Comparison of ENCODE assay signal across 14 cellular contexts in the genomic region with DNA sequence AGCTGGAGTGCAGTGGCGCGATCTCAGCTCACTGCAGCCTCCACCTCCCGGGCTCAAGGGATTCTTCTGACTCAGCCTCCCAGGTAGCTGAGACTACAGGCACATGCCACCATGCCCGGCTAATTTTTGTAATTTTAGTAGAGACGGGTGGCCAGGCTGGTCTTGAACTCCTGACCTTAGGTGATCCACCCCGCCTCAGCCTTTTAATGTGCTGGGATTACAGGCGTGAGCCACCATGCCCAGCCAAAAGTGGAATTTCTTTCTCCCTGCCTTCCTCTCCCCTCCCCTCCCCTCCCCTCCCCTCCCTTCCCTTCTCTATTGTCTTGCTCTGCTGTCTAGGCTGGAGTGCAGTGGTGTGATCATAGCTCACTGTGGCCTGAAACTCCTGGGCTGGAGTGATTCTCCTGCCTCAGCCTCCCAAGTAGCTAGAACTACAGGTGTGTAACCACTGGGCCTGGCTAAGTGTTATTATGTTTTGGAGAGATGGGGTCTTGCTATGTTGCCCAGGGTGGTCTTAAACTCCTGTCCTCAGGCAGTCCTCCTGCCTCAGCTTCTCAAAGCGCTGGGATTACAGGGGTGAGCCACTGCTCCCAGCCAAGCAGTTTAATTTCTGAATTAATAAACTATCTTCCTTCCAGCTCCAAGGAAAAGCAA. TPM values are rescaled to one million over a fixed set of nuclear protein-coding genes. Genes with fewer than 3 reads are reported as not detected.
DNase-seq lines count a peak whose midpoint lies in the region; ATAC-seq, FAIRE-seq and TF ChIP-seq lines count a peak whose summit lies in the region.
"Had no signal": no experiment of that assay in that cellular context is flagged by ENCODE, and none has a peak within 500 bp of the region (broad histone marks: within the 10 kb centered on the region; RNA-seq: fewer than 3 reads in every experiment).

No MANE protein-coding gene starts in this region.

- no peak overlapping the region for H3K4me2 ChIP-seq in K562 (ENCODE audit: insufficient read depth, low read length)

- DNase-seq in activated naive CD4-positive, alpha-beta T cell treated with anti-CD3 and anti-CD28 coated beads, Interleukin-2, amount 10 ng/mL, durations not matched to agents 7 days and 5 days: no peak
- no peak for DNase-seq in activated naive CD4-positive, alpha-beta T cell treated with anti-CD3 and anti-CD28 coated beads, Interleukin-2, amount 50 U/mL, for 16 hours
- DNase-seq in K562 (ENCODE audit: extremely low read depth in 1 of 4, low spot score in 3 of 4): no peak
- DNase-seq in mesothelial cell of epicardium (ENCODE audit: low spot score in 2 of 2, unreplicated experiment in 2 of 2): no peak
- no peak for DNase-seq in transverse colon
- no peak for DNase-seq in stimulated activated CD4-positive, alpha-beta T cell treated with anti-CD3 and anti-CD28 coated beads, Interleukin-2, amount 100 ng/mL, for 24 hours
- no peak for DNase-seq in occipital lobe (lab: John Stamatoyannopoulos, UW)
- no peak for DNase-seq in activated gamma-delta T cell (lab: John Stamatoyannopoulos, UW)
- DNase-seq: amniotic stem cell, BE2C, NCI-H2107, SW 1271 had no signal

- no peak overlapping the region for H3K4me3 ChIP-seq in K562
- no peak overlapping the region for H3K4me3 ChIP-seq in transverse colon

- CTCF ChIA-PET in activated naive CD4-positive, alpha-beta T cell treated with anti-CD3 and anti-CD28 coated beads, Interleukin-2, amount 10 ng/mL, durations not matched to agents 7 days and 5 days (lab: Charles Lee): interaction anchor here (0.7 to 8.1 kb wide), 7 partner anchors 7 to 71 kb away, joined by 3 to 140 read pairs (median 7); a partner anchor contains a TSS
- CTCF ChIA-PET in K562 (lab: Yijun Ruan, JAX; ENCODE audit: low intra/inter-chr PET ratio): no interaction called here

- POLR2A ChIA-PET in K562 (lab: Yijun Ruan, JAX): interaction anchor here (0.7 to 5.1 kb wide), 7 partner anchors 10 to 544 kb away, joined by 3 to 41 read pairs (median 4); a partner anchor contains a TSS

- H3K36me3 ChIP-seq in K562 (ENCODE audit: control insufficient read depth, insufficient read depth, low read length) (no peaks in the 10 kb centered on the region), transverse colon (no peaks in the 10 kb centered on the region)
- H3K36me3 ChIP-seq: BE2C had no signal

- H3K27me3 Mint-ChIP-seq in activated naive CD4-positive, alpha-beta T cell treated with anti-CD3 and anti-CD28 coated beads, Interleukin-2, amount 10 ng/mL, durations not matched to agents 7 days and 5 days: no peaks in the 10 kb centered on the region
- H3K27me3 Mint-ChIP-seq in mesothelial cell of epicardium (ENCODE audit: low read depth): no peaks in the 10 kb centered on the region

- TF ChIP-seq POLR2A in K562 (conservative IDR thresholded peaks at IDR 0.05) (no peak), transverse colon (IDR thresholded peaks at IDR 0.05) (no peak)

- no peaks in the 10 kb centered on the region for H3K9me3 ChIP-seq in K562 (replicated peaks; ENCODE audit: control insufficient read depth, insufficient read depth, low read depth, low read length)
- no peaks in the 10 kb centered on the region for H3K9me3 ChIP-seq in transverse colon
- H3K9me3 ChIP-seq: BE2C had no signal

- no peak overlapping the region for H2AFZ ChIP-seq in K562 (ENCODE audit: low read depth, low read length)
- H2AFZ ChIP-seq: parathyroid adenoma had no signal

- peak overlapping the region; percentile 72; the same call in 1 of the 3 replicates for H3K27ac ChIP-seq in K562 (ENCODE audit: extremely low read depth, low read depth, low read length)
- peak overlapping the region; percentile 75 to 86 (median 84) for H3K27ac ChIP-seq in transverse colon
- H3K27ac ChIP-seq: HL-60, parathyroid adenoma had no signal

- TF ChIP-seq EP300 in K562 (IDR thresholded peaks at IDR 0.05; ENCODE audit: low read length) (no peak), transverse colon (IDR thresholded peaks at IDR 0.05; ENCODE audit: low read depth) (no peak)

- H3K9me3 Mint-ChIP-seq in activated naive CD4-positive, alpha-beta T cell treated with anti-CD3 and anti-CD28 coated beads, Interleukin-2, amount 10 ng/mL, durations not matched to agents 7 days and 5 days: no peaks in the 10 kb centered on the region
- no peaks in the 10 kb centered on the region for H3K9me3 Mint-ChIP-seq in mesothelial cell of epicardium

- H3K27me3 ChIP-seq in K562 (ENCODE audit: control insufficient read depth in 2 of 2, insufficient read depth in 2 of 2, low read length in 2 of 2): no peaks in the 10 kb centered on the region
- no peaks in the 10 kb centered on the region for H3K27me3 ChIP-seq in transverse colon
- H3K27me3 ChIP-seq: BE2C had no signal

- H4K20me1 ChIP-seq in K562 (replicated peaks; ENCODE audit: control insufficient read depth, insufficient read depth, low read length): 0 out of 2 replicates have a peak, but pooled peaks cover 3% of the 10 kb centered on the region

- BruUV-seq in K562 (replicated peaks; lab: Mats Ljungman, UMichigan): no TSS peak

- peaks cover 26 to 51% of the 10 kb centered on the region in 2 experiments for H3K4me1 ChIP-seq in K562 (replicated peaks in 1 of 2; ENCODE audit: control insufficient read depth in 2 of 2, insufficient read depth in 2 of 2, low read length in 2 of 2)
- peaks cover 29 to 70% (median 48%) of the 10 kb centered on the region in 4 donors for H3K4me1 ChIP-seq in transverse colon
- H3K4me1 ChIP-seq: BE2C, parathyroid adenoma had no signal

- no peak overlapping the region for H3K4me3 Mint-ChIP-seq in activated naive CD4-positive, alpha-beta T cell treated with anti-CD3 and anti-CD28 coated beads, Interleukin-2, amount 10 ng/mL, durations not matched to agents 7 days and 5 days
- no peak overlapping the region for H3K4me3 Mint-ChIP-seq in mesothelial cell of epicardium

- no peaks in the 10 kb centered on the region for H3K9me1 ChIP-seq in K562 (ENCODE audit: control insufficient read depth, insufficient read depth, low read length)

- no peak overlapping the region for H3K9ac ChIP-seq in K562 (ENCODE audit: insufficient read depth in 1 of 2, low read depth in 2 of 2, low read length in 2 of 2)
- H3K9ac ChIP-seq: parathyroid adenoma had no signal

- intact Hi-C loops in K562 (cut with micrococcal nuclease): loop anchor here (5.0 to 10.0 kb wide), 2 partner anchors 210 to 343 kb away; no protein-coding TSS in a partner anchor
- intact Hi-C loops in transverse colon (cut with DNase I; ENCODE audit: low total_unique reads): loop anchor here (5.0 kb wide), 1 partner anchor 68 kb away; no protein-coding TSS in a partner anchor

- peaks cover 84% of the 10 kb centered on the region for H3K4me1 Mint-ChIP-seq in activated naive CD4-positive, alpha-beta T cell treated with anti-CD3 and anti-CD28 coated beads, Interleukin-2, amount 10 ng/mL, durations not matched to agents 7 days and 5 days
- H3K4me1 Mint-ChIP-seq in mesothelial cell of epicardium: peaks cover 49% of the 10 kb centered on the region

- H3K79me2 ChIP-seq in K562 (ENCODE audit: control insufficient read depth, insufficient read depth, low read length): peaks cover 55% of the 10 kb centered on the region

- TF ChIP-seq CTCF in K562 (IDR thresholded peaks at IDR 0.05 in 2 of 3, conservative IDR thresholded peaks at IDR 0.05 in 1 of 3; ENCODE audit: insufficient read depth in 2 of 3, low read depth in 1 of 3, low read length in 3 of 3) (no peak), mesothelial cell of epicardium (IDR thresholded peaks at IDR 0.05; ENCODE audit: unreplicated experiment) (no peak), transverse colon (IDR thresholded peaks at IDR 0.05) (no peak)

- peak overlapping the region; percentile 98 for H3K27ac Mint-ChIP-seq in activated naive CD4-positive, alpha-beta T cell treated with anti-CD3 and anti-CD28 coated beads, Interleukin-2, amount 10 ng/mL, durations not matched to agents 7 days and 5 days
- peak overlapping the region; percentile 91 for H3K27ac Mint-ChIP-seq in mesothelial cell of epicardium

- in situ Hi-C loops in K562 (cut with MboI): no loop called here
- in situ Hi-C loops in transverse colon (cut with MboI; ENCODE audit: low pct_ligation_motif_present in 1 of 4, low pct_unique_long_range_greater_than_20kb in 1 of 4, low sequenced_read_pairs in 3 of 4): loop anchor here in 2 of 4 donors (10.0 kb wide), 1 partner anchor 70 kb away; no protein-coding TSS in a partner anchor

- FAIRE-seq in K562 (lab: Jason Lieb, UNC): no peak

- WGBS in K562 (ENCODE audit: insufficient coverage, low coverage, missing lambda C conversion rate): 68% methylated on average over 8 of the region's 8 CpGs
- WGBS in transverse colon (ENCODE audit: low coverage in 1 of 2), 2 donors: 75% methylated on average over 8 of the region's 8 CpGs; no CpG with 5 or more reads in 1 of the 2 donors

- no peaks in the 10 kb centered on the region for H3K36me3 Mint-ChIP-seq in activated naive CD4-positive, alpha-beta T cell treated with anti-CD3 and anti-CD28 coated beads, Interleukin-2, amount 10 ng/mL, durations not matched to agents 7 days and 5 days
- H3K36me3 Mint-ChIP-seq in mesothelial cell of epicardium: no peaks in the 10 kb centered on the region

- TF ChIP-seq RAD21 in K562 (CRISPR knock-in tag; conservative IDR thresholded peaks at IDR 0.05 in 1 of 2, IDR thresholded peaks at IDR 0.05 in 1 of 2): no peak

- no peak for ATAC-seq in K562

TF ChIP-seq in K562, 482 proteins besides CTCF, POLR2A, EP300 and RAD21 (continues in another document):
- no peak for TF ChIP-seq ZNF133 (CRISPR knock-in tag; IDR thresholded peaks at IDR 0.05)
- TF ChIP-seq CBFB (CRISPR knock-in tag; IDR thresholded peaks at IDR 0.05): no peak
- TF ChIP-seq LCOR (CRISPR knock-in tag; IDR thresholded peaks at IDR 0.05): no peak

RNA-seq across cellular contexts. Expression of a gene that starts 10.0 kb away (rescaled TPM):
- total RNA-seq in K562 (2011; cell fraction: chromatin; rRNA removed; ENCODE audit: low replicate concordance): 567 and 1,155 TPM in 2 replicates
- total RNA-seq in K562 (2011; cell fraction: nucleolus; rRNA removed): 256 and 329 TPM in 2 replicates
- total RNA-seq in K562 (2011; cell fraction: nucleoplasm; rRNA removed): 400 and 459 TPM in 2 replicates
- total RNA-seq in K562 (2014; rRNA removed) (147 and 152 TPM in 2 replicates), K562 (2014; rRNA removed; fragmentation: Illumina TruSeq; extraction: Trizol) (149 and 159 TPM in 2 replicates), K562 (2015; rRNA removed; fragmentation: Illumina TruSeq; extraction: Trizol) (223 and 232 TPM in 2 replicates), K562 (2021) (175 and 200 TPM in 2 replicates), mesothelial cell of epicardium (282 to 301 TPM (median 283 TPM) in 3 replicates), transverse colon (100 to 1,000 TPM; 190 to 300 (median 254) TPM), occipital lobe (341 TPM)
- polyA plus RNA-seq in K562 (2011; rRNA removed) (71.6 and 72.1 TPM in 2 replicates), K562 (2014; fragmentation: Illumina TruSeq; extraction: Trizol) (99.7 and 112 TPM in 2 replicates), K562 (2014; fragmentation: Nextera tagmentation; extraction: Ambion mirVana) (10 to 100 TPM; 13.2 to 21.2 TPM), K562 (2014; rRNA removed) (86.1 and 96.3 TPM in 2 replicates)
- 35.7 and 47.7 TPM in 2 replicates for polyA plus RNA-seq in K562 (2011; cell fraction: cytosol; rRNA removed)
- polyA plus RNA-seq in K562 (2011; cell fraction: nucleus; rRNA removed): 255 and 292 TPM in 2 replicates
- polyA plus RNA-seq in K562 (2012): 97.8 and 152 TPM in 2 replicates
- 480 TPM in 2 replicates for polyA minus RNA-seq in K562 (2011; rRNA and poly(A)+ RNA removed)
- 137 and 164 TPM in 2 replicates for polyA minus RNA-seq in K562 (2011; cell fraction: cytosol; rRNA and poly(A)+ RNA removed)
- polyA minus RNA-seq in K562 (2011; cell fraction: nucleus; rRNA and poly(A)+ RNA removed): 348 and 753 TPM in 2 replicates
